23 cellular contexts compared by ENCODE assay signal in genomic region chr6:85169189-85169588, GRCh38.
"Had no signal": no experiment of that assay in that cellular context is flagged by ENCODE, and none has a peak within 500 bp of the region (broad histone marks: within the 10 kb centered on the region; RNA-seq: fewer than 3 reads in every experiment).

No MANE protein-coding gene starts in this region.

- H3K4me3 Mint-ChIP-seq: dendritic cell treated with granulocyte-macrophage colony-stimulating factor and Interleukin-4, amounts not matched to agents 40 ng/mL and 50 ng/mL, for 4 days; effector memory CD8-positive, alpha-beta T cell; immature natural killer cell; mesothelial cell of epicardium; naive B cell had no signal

- H2AFZ ChIP-seq: hepatocyte had no signal

- H3K27ac Mint-ChIP-seq: dendritic cell treated with granulocyte-macrophage colony-stimulating factor and Interleukin-4, amounts not matched to agents 40 ng/mL and 50 ng/mL, for 4 days; effector memory CD8-positive, alpha-beta T cell; immature natural killer cell; mesothelial cell of epicardium; naive B cell had no signal

- H3K36me3 ChIP-seq: colonic mucosa, esophagus muscularis mucosa, gastroesophageal sphincter, heart left ventricle, left lung, lower lobe of right lung had no signal

- H3K27me3 ChIP-seq: colonic mucosa, esophagus muscularis mucosa, foreskin keratinocyte, gastroesophageal sphincter, heart left ventricle, left lung had no signal

- H3K27me3 Mint-ChIP-seq: dendritic cell treated with granulocyte-macrophage colony-stimulating factor and Interleukin-4, amounts not matched to agents 40 ng/mL and 50 ng/mL, for 4 days; effector memory CD8-positive, alpha-beta T cell; naive B cell had no signal

- H3K9me3 ChIP-seq: colonic mucosa, esophagus muscularis mucosa, gastroesophageal sphincter, left lung, mucosa of descending colon had no signal

- H3K4me1 Mint-ChIP-seq: immature natural killer cell, mesothelial cell of epicardium, naive B cell had no signal

- H3K79me2 ChIP-seq: hepatocyte had no signal

- H3K4me3 ChIP-seq: colonic mucosa, esophagus muscularis mucosa, gastroesophageal sphincter, heart left ventricle, hepatocyte, left lung, lower lobe of right lung, mucosa of descending colon had no signal

- ATAC-seq: effector memory CD8-positive, alpha-beta T cell; foreskin keratinocyte; gastroesophageal sphincter; heart left ventricle; left colon; left lung; left ventricle myocardium superior; lower lobe of right lung; mucosa of descending colon had no signal

- H3K27ac ChIP-seq: colonic mucosa, esophagus muscularis mucosa, foreskin keratinocyte, gastroesophageal sphincter, heart left ventricle, hepatocyte, left lung, lower lobe of right lung had no signal

- H3K4me1 ChIP-seq: colonic mucosa, esophagus muscularis mucosa, foreskin keratinocyte, gastroesophageal sphincter, heart left ventricle, left lung, lower lobe of right lung had no signal

- H3K36me3 Mint-ChIP-seq: immature natural killer cell, mesothelial cell of epicardium, naive B cell had no signal

- H3K4me2 ChIP-seq: hepatocyte had no signal

- DNase-seq: colonic mucosa; cortex of kidney; effector CD8-positive, alpha-beta T cell; effector memory CD8-positive, alpha-beta T cell; foreskin keratinocyte; heart left ventricle; hypothalamus; immature natural killer cell; islet precursor cell; kidney; kidney glomerular epithelial cell; left colon; left lung; left ventricle myocardium superior; lower lobe of right lung; mesenchymal stem cell; mucosa of descending colon; naive B cell had no signal
